In the genomic region with DNA sequence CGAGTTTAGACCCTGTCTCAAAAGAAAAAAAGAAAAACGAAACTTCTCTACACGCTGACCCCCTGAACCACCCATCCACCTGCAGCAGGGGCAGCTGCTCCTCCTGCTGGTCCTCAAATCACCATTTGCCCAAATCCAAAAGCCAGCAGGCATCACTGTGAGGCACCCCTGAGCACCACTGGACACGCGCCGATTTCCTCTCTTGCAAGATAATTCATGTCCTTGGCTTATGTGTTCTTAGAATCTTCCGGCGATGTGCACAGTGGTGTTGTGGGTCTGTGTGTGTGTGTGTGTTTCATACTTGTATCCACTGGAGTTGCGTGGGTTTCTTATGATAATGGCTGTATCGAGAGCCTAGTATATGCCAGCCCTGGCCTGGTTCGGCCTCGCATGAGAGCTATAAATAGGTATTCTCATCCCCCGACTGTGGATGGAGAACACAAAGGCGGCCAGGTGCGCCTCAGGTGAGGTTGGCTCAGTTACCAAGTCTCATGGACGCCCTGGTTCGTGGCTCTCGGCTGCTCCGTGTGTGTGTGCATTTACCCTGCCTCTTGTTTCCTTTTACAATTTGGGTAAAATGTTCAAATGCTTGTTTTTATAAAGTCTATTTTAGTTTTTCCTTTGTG, we compare ENCODE assay signal across 18 cellular contexts.
A peak's percentile ranks its signal among the peaks of the same experiment; 100 is the strongest.
DNase-seq lines count a peak whose midpoint lies in the region; ATAC-seq and TF ChIP-seq lines count a peak whose summit lies in the region.
"Had no signal": no experiment of that assay in that cellular context is flagged by ENCODE, and none has a peak within 500 bp of the region (broad histone marks: within the 10 kb centered on the region; RNA-seq: fewer than 3 reads in every experiment).

No MANE protein-coding gene starts in this region.

- H3K4me1 ChIP-seq in aorta (ENCODE audit: control insufficient read depth in 1 of 2, insufficient read depth in 2 of 2, low read length in 2 of 2): no peaks in the 10 kb centered on the region
- H3K4me1 ChIP-seq: ascending aorta had no signal

- no peaks in the 10 kb centered on the region for H3K9me3 Mint-ChIP-seq in natural killer cell
- H3K9me3 Mint-ChIP-seq in natural killer cell treated with Interleukin-12 subunit alpha and Interleukin-12 subunit beta and Interleukin-15 and Interleukin-18, amount 100 ng/mL, for 72 hours: no peaks in the 10 kb centered on the region
- no peaks in the 10 kb centered on the region for H3K9me3 Mint-ChIP-seq in activated T-helper 17 cell treated with anti-CD3 and anti-CD28 coated beads, Interleukin-2, amount 50 U/mL, for 72 hours
- peaks cover 0 to 1% (median 0%) of the 10 kb centered on the region in 9 donors for H3K9me3 Mint-ChIP-seq in naive thymus-derived CD8-positive, alpha-beta T cell
- H3K9me3 Mint-ChIP-seq: activated T-helper 2 cell treated with anti-CD3 and anti-CD28 coated beads, Interferon-gamma antibody, Interleukin-2, Interleukin-4, amounts not matched to agents 10 μg/mL and 5 μg/mL and 100 μg/mL, durations not matched to agents 14 hours and 24 hours and 36 hours had no signal

- TF ChIP-seq CTCF in natural killer cell (IDR thresholded peaks at IDR 0.05): no peak

- H3K4me3 Mint-ChIP-seq in natural killer cell: peak overlapping the region; percentile 68
- no peak overlapping the region for H3K4me3 Mint-ChIP-seq in natural killer cell treated with Interleukin-12 subunit alpha and Interleukin-12 subunit beta and Interleukin-15 and Interleukin-18, amount 100 ng/mL, for 72 hours
- no peak overlapping the region for H3K4me3 Mint-ChIP-seq in activated T-helper 17 cell treated with anti-CD3 and anti-CD28 coated beads, Interleukin-2, amount 50 U/mL, for 72 hours
- H3K4me3 Mint-ChIP-seq in naive thymus-derived CD8-positive, alpha-beta T cell: peak overlapping the region in 5 of 10 donors; percentile 15 to 65 (median 47)

- ATAC-seq in natural killer cell: no peak
- no peak for ATAC-seq in natural killer cell treated with Interleukin-12 subunit alpha and Interleukin-12 subunit beta and Interleukin-15 and Interleukin-18, amount 100 ng/mL, for 72 hours
- ATAC-seq in activated T-helper 17 cell treated with anti-CD3 and anti-CD28 coated beads, Interleukin-2, amount 50 U/mL, for 72 hours (replicated peaks): no peak
- ATAC-seq in naive thymus-derived CD8-positive, alpha-beta T cell: no peak
- no peak for ATAC-seq in aorta (ENCODE audit: low FRiP score)
- no peak for ATAC-seq in HG03342 (IDR thresholded peaks at IDR 0.05; ENCODE audit: unreplicated experiment)
- ATAC-seq: esophagus mucosa had no signal

- POLR2A ChIA-PET in naive thymus-derived CD8-positive, alpha-beta T cell (lab: Charles Lee): interaction anchor here (0.9 kb wide), 1 partner anchor 57 kb away, joined by 3 read pairs; no protein-coding TSS in a partner anchor

- 96% methylated on average over 19 of the region's 19 CpGs for WGBS in aorta, 2 donors

- peaks cover 7% of the 10 kb centered on the region for H3K36me3 Mint-ChIP-seq in natural killer cell
- H3K36me3 Mint-ChIP-seq in natural killer cell treated with Interleukin-12 subunit alpha and Interleukin-12 subunit beta and Interleukin-15 and Interleukin-18, amount 100 ng/mL, for 72 hours: no peaks in the 10 kb centered on the region
- peaks cover 72% of the 10 kb centered on the region for H3K36me3 Mint-ChIP-seq in activated T-helper 17 cell treated with anti-CD3 and anti-CD28 coated beads, Interleukin-2, amount 50 U/mL, for 72 hours (ENCODE audit: low read depth)
- peaks cover 0 to 58% (median 18%) of the 10 kb centered on the region in 3 donors for H3K36me3 Mint-ChIP-seq in naive thymus-derived CD8-positive, alpha-beta T cell

- H3K27me3 Mint-ChIP-seq in natural killer cell (ENCODE audit: low read depth in 2 of 2): no peaks in the 10 kb centered on the region
- H3K27me3 Mint-ChIP-seq in natural killer cell treated with Interleukin-12 subunit alpha and Interleukin-12 subunit beta and Interleukin-15 and Interleukin-18, amount 100 ng/mL, for 72 hours: no peaks in the 10 kb centered on the region
- H3K27me3 Mint-ChIP-seq in activated T-helper 17 cell treated with anti-CD3 and anti-CD28 coated beads, Interleukin-2, amount 50 U/mL, for 72 hours: no peaks in the 10 kb centered on the region
- H3K27me3 Mint-ChIP-seq in naive thymus-derived CD8-positive, alpha-beta T cell: no peaks in the 10 kb centered on the region

- no peak for DNase-seq in natural killer cell
- DNase-seq in natural killer cell treated with Interleukin-12 subunit alpha and Interleukin-12 subunit beta and Interleukin-15 and Interleukin-18, amount 100 ng/mL, for 72 hours (ENCODE audit: low spot score): no peak
- peak in 1 of 10 donors; percentile 43 for DNase-seq in naive thymus-derived CD8-positive, alpha-beta T cell
- peak; percentile 16 to 51 for DNase-seq in aorta
- DNase-seq in NCI-H69 (lab: John Stamatoyannopoulos, UW): no peak
- no peak for DNase-seq in DMS153 (lab: John Stamatoyannopoulos, UW)
- DNase-seq: activated CD4-positive, alpha-beta T cell treated with anti-CD3 and anti-CD28 coated beads for 48 hours; AML-193; dermis blood vessel endothelial cell; DMS79 treated with DMSO at 0.1 percent for 48 hours; NCI-H1417; NCI-H2227 treated with DMSO at 0.1 percent for 48 hours; SHP77 treated with DMSO at 0.1 percent for 48 hours had no signal

- peaks cover 0 to 1% of the 10 kb centered on the region in 2 donors for H3K36me3 ChIP-seq in aorta (ENCODE audit: control insufficient read depth in 1 of 2, insufficient read depth in 2 of 2, low read length in 1 of 2)

- H3K27ac Mint-ChIP-seq in natural killer cell: peak overlapping the region; percentile 51 to 66
- no peak overlapping the region for H3K27ac Mint-ChIP-seq in natural killer cell treated with Interleukin-12 subunit alpha and Interleukin-12 subunit beta and Interleukin-15 and Interleukin-18, amount 100 ng/mL, for 72 hours
- peak overlapping the region; percentile 47 for H3K27ac Mint-ChIP-seq in activated T-helper 17 cell treated with anti-CD3 and anti-CD28 coated beads, Interleukin-2, amount 50 U/mL, for 72 hours
- H3K27ac Mint-ChIP-seq in naive thymus-derived CD8-positive, alpha-beta T cell: peak overlapping the region in 8 of 10 donors; percentile 31 to 95 (median 86)
- H3K27ac Mint-ChIP-seq: activated T-helper 2 cell treated with anti-CD3 and anti-CD28 coated beads, Interferon-gamma antibody, Interleukin-2, Interleukin-4, amounts not matched to agents 10 μg/mL and 5 μg/mL and 100 μg/mL, durations not matched to agents 14 hours and 24 hours and 36 hours had no signal

- peaks cover 34 to 40% of the 10 kb centered on the region in 2 donors for H3K4me1 Mint-ChIP-seq in natural killer cell
- H3K4me1 Mint-ChIP-seq in natural killer cell treated with Interleukin-12 subunit alpha and Interleukin-12 subunit beta and Interleukin-15 and Interleukin-18, amount 100 ng/mL, for 72 hours (ENCODE audit: low read depth in 2 of 2): peaks cover 15 to 31% of the 10 kb centered on the region in 2 donors
- H3K4me1 Mint-ChIP-seq in activated T-helper 17 cell treated with anti-CD3 and anti-CD28 coated beads, Interleukin-2, amount 50 U/mL, for 72 hours: peaks cover 15% of the 10 kb centered on the region
- peaks cover 11 to 28% (median 25%) of the 10 kb centered on the region in 4 donors for H3K4me1 Mint-ChIP-seq in naive thymus-derived CD8-positive, alpha-beta T cell

- no peak overlapping the region for H3K4me3 ChIP-seq in aorta (ENCODE audit: low read length in 2 of 2)
- H3K4me3 ChIP-seq: ascending aorta had no signal

- no peaks in the 10 kb centered on the region for H3K27me3 ChIP-seq in aorta (ENCODE audit: control insufficient read depth in 1 of 2, insufficient read depth in 2 of 2, low read length in 1 of 2)
- H3K27me3 ChIP-seq: ascending aorta had no signal

- no peaks in the 10 kb centered on the region for H3K9me3 ChIP-seq in aorta (ENCODE audit: control insufficient read depth, low read length)
- H3K9me3 ChIP-seq: ascending aorta had no signal

- intact Hi-C loops in natural killer cell (cut with micrococcal nuclease) (no loop called here), aorta (cut with DNase I) (no loop called here)

- H3K27ac ChIP-seq in aorta (ENCODE audit: low read depth in 1 of 2, low read length in 2 of 2): no peak overlapping the region
- H3K27ac ChIP-seq: ascending aorta had no signal

Comparison
In these comparisons a context has a peak if more than half of its experiments do, and no peak if none do; other contexts are left out.
1. H3K27ac Mint-ChIP-seq: peak in natural killer cell (2 of 2), activated T-helper 17 cell treated with anti-CD3 and anti-CD28 coated beads, Interleukin-2, amount 50 U/mL, for 72 hours (single experiment) and naive thymus-derived CD8-positive, alpha-beta T cell (8 of 10); none in natural killer cell treated with Interleukin-12 subunit alpha and Interleukin-12 subunit beta and Interleukin-15 and Interleukin-18, amount 100 ng/mL, for 72 hours (0 of 2).
2. DNase-seq: peak in aorta (2 of 2); none in natural killer cell (single experiment), natural killer cell treated with Interleukin-12 subunit alpha and Interleukin-12 subunit beta and Interleukin-15 and Interleukin-18, amount 100 ng/mL, for 72 hours (single experiment), NCI-H69 (single experiment) and DMS153 (single experiment).